16 cellular contexts compared by ENCODE assay signal in the genomic region with DNA sequence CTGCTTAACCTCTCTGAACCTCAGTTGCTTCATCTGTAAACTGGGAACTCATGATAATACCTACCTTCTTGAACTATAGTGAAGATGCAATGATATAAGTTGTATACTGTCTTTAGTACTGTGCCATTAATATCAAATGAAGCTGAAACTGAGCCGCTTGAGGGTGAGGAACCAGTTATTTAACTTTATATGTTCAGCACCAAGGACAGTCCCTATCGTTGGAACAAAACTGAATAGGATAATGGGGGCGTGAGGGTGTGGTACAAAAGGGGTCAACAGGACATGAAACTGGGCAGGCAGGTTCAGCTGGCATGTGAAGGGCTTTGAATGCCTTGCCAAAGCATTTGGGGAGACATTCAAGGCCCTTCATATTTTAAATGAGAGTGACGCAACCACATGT.
"Had no signal": no experiment of that assay in that cellular context is flagged by ENCODE, and none has a peak within 500 bp of the region (broad histone marks: within the 10 kb centered on the region; RNA-seq: fewer than 3 reads in every experiment).

No MANE protein-coding gene starts in this region.

- ATAC-seq: activated CD8-positive, alpha-beta T cell treated with anti-CD3 and anti-CD28 coated beads for 36 hours; left lobe of liver; naive thymus-derived CD4-positive, alpha-beta T cell; pancreas; stimulated activated naive B cell treated with anti-CD40 and anti-IgM and Interleukin-4, amounts not matched to agents 10 μg/mL and 1 μg/mL and 100 μg/mL, for 72 hours had no signal

- DNase-seq: activated CD4-positive, alpha-beta T cell treated with anti-CD3 and anti-CD28 coated beads for 4 hours; activated CD8-positive, alpha-beta T cell treated with anti-CD3 and anti-CD28 coated beads for 36 hours; activated effector memory CD4-positive, alpha-beta T cell treated with anti-CD3 and anti-CD28 coated beads, Interleukin-2, amount 50 U/mL, for 16 hours; activated T-cell treated with anti-CD3 and anti-CD28 coated beads, Interleukin-2, amount 50 U/mL, for 48 hours; amygdala; effector memory CD4-positive, alpha-beta T cell; head of caudate nucleus; naive thymus-derived CD4-positive, alpha-beta T cell; pancreas; stimulated activated CD4-positive, alpha-beta T cell treated with anti-CD3 and anti-CD28 coated beads, Interleukin-2, amount 100 ng/mL, for 48 hours; stimulated activated naive B cell treated with anti-CD40 and anti-IgM and Interleukin-4, amounts not matched to agents 10 μg/mL and 1 μg/mL and 100 μg/mL, for 72 hours; T-helper 2 cell; tibial artery had no signal

- FAIRE-seq: frontal cortex, pancreas, urothelium cell line had no signal
